8 cellular contexts compared by ENCODE assay signal in genomic region chr19:677601-678380, GRCh38. TPM values are rescaled to one million over a fixed set of nuclear protein-coding genes. Genes with fewer than 3 reads are reported as not detected.
A peak's percentile ranks its signal among the peaks of the same experiment; 100 is the strongest.
DNase-seq lines count a peak whose midpoint lies in the region; ATAC-seq, FAIRE-seq and TF ChIP-seq lines count a peak whose summit lies in the region.

No MANE protein-coding gene starts in this region.

- peak; percentile 35 for DNase-seq in H4 (ENCODE audit: low spot score)
- DNase-seq in GM12878 (ENCODE audit: low read depth, low spot score) = no peak
- no peak for DNase-seq in lung (ENCODE audit: low spot score)
- DNase-seq in ACHN = no peak
- DNase-seq in UCSD-AML1 (lab: John Stamatoyannopoulos, UW; ENCODE audit: unreplicated experiment) = no peak

- H2AFZ ChIP-seq in GM12878 (ENCODE audit: control insufficient read depth, low read depth, low read length) = no peak overlapping the region

- H3K79me2 ChIP-seq in GM12878 (ENCODE audit: control insufficient read depth, insufficient read depth, low read length) = no peaks in the 10 kb centered on the region

- intact Hi-C loops in GM12878 (cut with micrococcal nuclease; ENCODE audit: unreplicated experiment) = no loop called here

- in situ Hi-C loops in GM12878 (cut with MboI) = no loop called here
- in situ Hi-C loops in ACHN (cut with HindIII; ENCODE audit: low pct_ligation_motif_present, low pct_unique_long_range_greater_than_20kb, low sequenced_read_pairs) = no loop called here

- no peak for TF ChIP-seq POLR2A in GM12878 (IDR thresholded peaks at IDR 0.05; ENCODE audit: low read depth, low read length)

- no peaks in the 10 kb centered on the region; the same call in 1 of the 2 replicates for H4K20me1 ChIP-seq in GM12878 (ENCODE audit: control insufficient read depth, insufficient read depth)

- TF ChIP-seq EP300 in GM12878 (IDR thresholded peaks at IDR 0.05; ENCODE audit: borderline replicate concordance in 1 of 2, control insufficient read depth in 1 of 2, low read depth in 2 of 2, low read length in 2 of 2) = no peak

- SMC1A ChIA-PET in GM12878 (lab: Charles Lee; ENCODE audit: uncharacterized antibody, unreplicated experiment) = interaction anchor here (0.6 to 1.4 kb wide), 5 partner anchors 45 to 273 kb away, joined by 3 to 5 read pairs (median 3); no protein-coding TSS in a partner anchor

- H3K27ac ChIP-seq in 22Rv1 = peak overlapping the region; percentile 84
- H3K27ac ChIP-seq in GM12878 (ENCODE audit: control insufficient read depth, insufficient read depth) = no peak overlapping the region
- H3K27ac ChIP-seq in lung (ENCODE audit: low read depth in 1 of 2, low read length in 1 of 2) = peak overlapping the region; percentile 7 to 90

- CTCF ChIA-PET in GM12878 (lab: Yijun Ruan, JAX) = interaction anchor here (0.8 to 1.9 kb wide), 2 partner anchors 56 to 59 kb away, joined by 4 to 10 read pairs; no protein-coding TSS in a partner anchor

- H3K4me2 ChIP-seq in GM12878 (ENCODE audit: control insufficient read depth, insufficient read depth) = peak overlapping the region; percentile 38; the same call in 1 of the 2 replicates

- H3K4me3 ChIP-seq in GM12878 (no peak overlapping the region), lung (peak overlapping the region; percentile 7)

- WGBS in GM12878 (ENCODE audit: insufficient coverage, insufficient replicate concordance, low lambda C conversion rate, missing lambda C conversion rate) = 42% methylated on average over 21 of the region's 21 CpGs
- WGBS in lung, 2 donors = 49 to 64% methylated on average over 21 of the region's 21 CpGs

- RAD21 ChIA-PET in GM12878 (lab: Charles Lee; ENCODE audit: unreplicated experiment) = interaction anchor here (1.3 kb wide), 1 partner anchor 56 kb away, joined by 4 read pairs; no protein-coding TSS in a partner anchor

- POLR2A ChIA-PET in GM12878 (lab: Charles Lee) = interaction anchor here (1.5 kb wide), 1 partner anchor 56 kb away, joined by 4 read pairs; no protein-coding TSS in a partner anchor

- no peak for FAIRE-seq in GM12878 (lab: Jason Lieb, UNC)

- no peak for TF ChIP-seq CTCF in 22Rv1 (IDR thresholded peaks at IDR 0.05)
- no peak for TF ChIP-seq CTCF in GM12878 (IDR thresholded peaks at IDR 0.05 in 2 of 3, conservative IDR thresholded peaks at IDR 0.05 in 1 of 3; ENCODE audit: control insufficient read depth in 2 of 3, extremely low read depth in 1 of 3, insufficient read depth in 1 of 3, low read depth in 3 of 3, low read length in 3 of 3)
- TF ChIP-seq CTCF in lung (IDR thresholded peaks at IDR 0.05; ENCODE audit: control extremely low read depth, extremely low read depth) = no peak

- H3K27me3 ChIP-seq in GM12878 (replicated peaks in 1 of 2; ENCODE audit: control insufficient read depth in 2 of 2, insufficient read depth in 2 of 2, low read length in 1 of 2) (no peaks in the 10 kb centered on the region), lung (ENCODE audit: control insufficient read depth, insufficient read depth) (no peaks in the 10 kb centered on the region)

- no peak for TF ChIP-seq RAD21 in GM12878 (IDR thresholded peaks at IDR 0.05; ENCODE audit: insufficient read depth, low read depth, low read length)

- H3K9me3 ChIP-seq in GM12878 (replicated peaks; ENCODE audit: control insufficient read depth, insufficient read depth, low read length) (no peaks in the 10 kb centered on the region), lung (ENCODE audit: control insufficient read depth in 2 of 2, insufficient read depth in 1 of 2, low read length in 1 of 2) (no peaks in the 10 kb centered on the region)

- ATAC-seq in GM12878 (no peak), lung (ENCODE audit: insufficient read depth, low FRiP score) (no peak), GM19324 (IDR thresholded peaks at IDR 0.05; ENCODE audit: low FRiP score, unreplicated experiment) (no peak), HG03460 (IDR thresholded peaks at IDR 0.05; ENCODE audit: unreplicated experiment) (no peak)

- BruUV-seq in GM12878 (replicated peaks; lab: Mats Ljungman, UMichigan) = TSS peak; percentile 56

- no peak overlapping the region for H3K9ac ChIP-seq in GM12878 (ENCODE audit: control insufficient read depth, insufficient read depth, low read length)

- H3K4me1 ChIP-seq in GM12878 (ENCODE audit: control insufficient read depth, insufficient read depth, low read length) (peaks cover 22% of the 10 kb centered on the region), lung (ENCODE audit: control insufficient read depth in 2 of 2, insufficient read depth in 2 of 2, low read length in 2 of 2) (peaks cover 0 to 17% of the 10 kb centered on the region in 2 donors)

- no peaks in the 10 kb centered on the region for H3K36me3 ChIP-seq in GM12878 (ENCODE audit: control insufficient read depth in 2 of 2, insufficient read depth in 2 of 2, low read length in 1 of 2)
- H3K36me3 ChIP-seq in lung (ENCODE audit: control insufficient read depth in 2 of 2, insufficient read depth in 2 of 2, low read length in 2 of 2) = peaks cover 0 to 2% of the 10 kb centered on the region in 2 donors

RNA-seq across cellular contexts. Expression of gene FSTL3, which starts 1.6 kb away (rescaled TPM):
- 35.6 and 45.6 TPM in 2 replicates for total RNA-seq in H4 (2014; rRNA removed; shearing (Covaris generic))
- 67.2 and 78.8 TPM in 2 replicates for total RNA-seq in GM12878 (2013; cell fraction: nucleolus; rRNA removed)
- 10.2 and 10.3 TPM in 2 replicates for total RNA-seq in GM12878 (2014; rRNA removed)
- 4.3 and 4.5 TPM in 2 replicates for total RNA-seq in GM12878 (2014; rRNA removed; fragmentation: Illumina TruSeq; extraction: Trizol)
- 10.9 and 12.0 TPM in 2 replicates for total RNA-seq in GM12878 (2021)
- polyA plus RNA-seq in GM12878 (2011; ENCODE audit: low read depth) = 9.1 TPM
- polyA plus RNA-seq in GM12878 (2011; rRNA removed) = 8.4 and 13.5 TPM in 2 replicates
- 22.5 and 39.1 TPM in 2 replicates for polyA plus RNA-seq in GM12878 (2011; cell fraction: cytosol; rRNA removed)
- polyA plus RNA-seq in GM12878 (2011; cell fraction: nucleus; rRNA removed) = 115 TPM in 2 replicates
- polyA plus RNA-seq in GM12878 (2012) = 9.7 and 30.0 TPM in 2 replicates
- 2.4 and 2.7 TPM in 2 replicates for polyA plus RNA-seq in GM12878 (2014; fragmentation: Illumina TruSeq; extraction: Trizol)
- under 1 TPM; 0.42 to 0.79 TPM for polyA plus RNA-seq in GM12878 (2014; fragmentation: Nextera tagmentation; extraction: Ambion mirVana)
- polyA plus RNA-seq in GM12878 (2014; rRNA removed) = 10.5 and 12.5 TPM in 2 replicates
- polyA plus RNA-seq in GM12878 (2016; fragmentation: Nextera tagmentation; extraction: Ambion mirVana) = 1 to 10 TPM; 2.4 TPM
- 7.3 and 13.2 TPM in 2 replicates for polyA minus RNA-seq in GM12878 (2011; rRNA and poly(A)+ RNA removed)
- 11.7 and 12.8 TPM in 2 replicates for polyA minus RNA-seq in GM12878 (2011; cell fraction: cytosol; rRNA and poly(A)+ RNA removed)
- polyA minus RNA-seq in GM12878 (2011; cell fraction: nucleus; rRNA and poly(A)+ RNA removed) = 5.9 and 12.5 TPM in 2 replicates
- 100 to 1,000 TPM in 1 of 2 donors, 10 to 100 TPM in 1; 15.1 to 120 TPM for total RNA-seq in lung
- polyA plus RNA-seq in lung = 100 to 1,000 TPM; 109 to 172 TPM

RNA-seq across cellular contexts. Expression of gene RNF126, which starts 14.8 kb away (rescaled TPM):
- total RNA-seq in H4 (2014; rRNA removed; shearing (Covaris generic)) = 23.8 and 27.4 TPM in 2 replicates
- total RNA-seq in GM12878 (2013; cell fraction: nucleolus; rRNA removed) = 45.4 and 54.1 TPM in 2 replicates
- 81.3 and 100 TPM in 2 replicates for total RNA-seq in GM12878 (2014; rRNA removed)
- 13.5 and 19.2 TPM in 2 replicates for total RNA-seq in GM12878 (2014; rRNA removed; fragmentation: Illumina TruSeq; extraction: Trizol)
- total RNA-seq in GM12878 (2021) = 78.3 and 90.2 TPM in 2 replicates
- polyA plus RNA-seq in GM12878 (2011; ENCODE audit: low read depth) = 7.8 TPM
- polyA plus RNA-seq in GM12878 (2011; rRNA removed) = 4.5 and 8.9 TPM in 2 replicates
- polyA plus RNA-seq in GM12878 (2011; cell fraction: cytosol; rRNA removed) = 22.0 and 33.7 TPM in 2 replicates
- 59.1 and 84.4 TPM in 2 replicates for polyA plus RNA-seq in GM12878 (2011; cell fraction: nucleus; rRNA removed)
- 46.6 and 57.2 TPM in 2 replicates for polyA plus RNA-seq in GM12878 (2012)
- 0.90 and 5.2 TPM in 2 replicates for polyA plus RNA-seq in GM12878 (2014; fragmentation: Illumina TruSeq; extraction: Trizol)
- under 1 TPM; 0.45 to 0.73 TPM for polyA plus RNA-seq in GM12878 (2014; fragmentation: Nextera tagmentation; extraction: Ambion mirVana)
- polyA plus RNA-seq in GM12878 (2014; rRNA removed) = 84.2 and 98.4 TPM in 2 replicates
- polyA plus RNA-seq in GM12878 (2016; fragmentation: Nextera tagmentation; extraction: Ambion mirVana) = 10 to 100 TPM; 81.9 to 85.7 TPM
- 6.1 and 15.7 TPM in 2 replicates for polyA minus RNA-seq in GM12878 (2011; rRNA and poly(A)+ RNA removed)
- 15.3 and 15.5 TPM in 2 replicates for polyA minus RNA-seq in GM12878 (2011; cell fraction: cytosol; rRNA and poly(A)+ RNA removed)
- polyA minus RNA-seq in GM12878 (2011; cell fraction: nucleus; rRNA and poly(A)+ RNA removed) = 20.7 and 35.5 TPM in 2 replicates
- total RNA-seq in lung = 10 to 100 TPM; 18.1 to 46.2 TPM
- polyA plus RNA-seq in lung = 10 to 100 TPM; 32.2 to 41.9 TPM

RNA-seq across cellular contexts. Expression of gene PRSS57, which starts 17.5 kb away (rescaled TPM):
- not detected in 2 replicates for total RNA-seq in H4 (2014; rRNA removed; shearing (Covaris generic))
- total RNA-seq in GM12878 (2013; cell fraction: nucleolus; rRNA removed) = not detected in 2 replicates
- not detected in 2 replicates for total RNA-seq in GM12878 (2014; rRNA removed)
- total RNA-seq in GM12878 (2014; rRNA removed; fragmentation: Illumina TruSeq; extraction: Trizol) = not detected in 2 replicates
- total RNA-seq in GM12878 (2021) = not detected in 2 replicates
- polyA plus RNA-seq in GM12878 (2011; ENCODE audit: low read depth) = not detected
- polyA plus RNA-seq in GM12878 (2011; rRNA removed) = not detected in 2 replicates
- 0.04 TPM in 1 of 2 replicates, not detected in the other for polyA plus RNA-seq in GM12878 (2011; cell fraction: cytosol; rRNA removed)
- polyA plus RNA-seq in GM12878 (2011; cell fraction: nucleus; rRNA removed) = not detected in 2 replicates
- polyA plus RNA-seq in GM12878 (2012) = not detected in 2 replicates
- polyA plus RNA-seq in GM12878 (2014; fragmentation: Illumina TruSeq; extraction: Trizol) = not detected in 2 replicates
- polyA plus RNA-seq in GM12878 (2014; fragmentation: Nextera tagmentation; extraction: Ambion mirVana) = not detected
- polyA plus RNA-seq in GM12878 (2014; rRNA removed) = not detected in 2 replicates
- polyA plus RNA-seq in GM12878 (2016; fragmentation: Nextera tagmentation; extraction: Ambion mirVana) = not detected
- polyA minus RNA-seq in GM12878 (2011; rRNA and poly(A)+ RNA removed) = not detected in 2 replicates
- polyA minus RNA-seq in GM12878 (2011; cell fraction: cytosol; rRNA and poly(A)+ RNA removed) = not detected in 2 replicates
- polyA minus RNA-seq in GM12878 (2011; cell fraction: nucleus; rRNA and poly(A)+ RNA removed) = not detected in 2 replicates
- 1 to 10 TPM in 1 of 2 donors, not detected in 1; 2.0 TPM for total RNA-seq in lung
- polyA plus RNA-seq in lung = under 1 TPM; 0.10 to 0.60 TPM

RNA-seq across cellular contexts. Expression of gene PALM, which starts 30.9 kb away (rescaled TPM):
- total RNA-seq in H4 (2014; rRNA removed; shearing (Covaris generic)) = 3.7 and 5.8 TPM in 2 replicates
- 1.4 and 6.2 TPM in 2 replicates for total RNA-seq in GM12878 (2013; cell fraction: nucleolus; rRNA removed)
- total RNA-seq in GM12878 (2014; rRNA removed) (0.38 and 0.62 TPM in 2 replicates), GM12878 (2014; rRNA removed; fragmentation: Illumina TruSeq; extraction: Trizol) (0.14 and 0.18 TPM in 2 replicates), GM12878 (2021) (0.37 and 0.95 TPM in 2 replicates), lung (10 to 100 TPM; 33.5 to 45.7 TPM)
- polyA plus RNA-seq in GM12878 (2011; ENCODE audit: low read depth) = 0.72 TPM
- polyA plus RNA-seq in GM12878 (2011; rRNA removed) (0.24 and 0.60 TPM in 2 replicates), GM12878 (2014; fragmentation: Illumina TruSeq; extraction: Trizol) (0.13 TPM in 1 of 2 replicates, not detected in the other), GM12878 (2014; fragmentation: Nextera tagmentation; extraction: Ambion mirVana) (not detected), GM12878 (2014; rRNA removed) (0.16 and 0.28 TPM in 2 replicates), GM12878 (2016; fragmentation: Nextera tagmentation; extraction: Ambion mirVana) (under 1 TPM; 0.09 to 0.16 TPM), lung (10 to 100 TPM; 16.2 to 22.7 TPM)
- polyA plus RNA-seq in GM12878 (2011; cell fraction: cytosol; rRNA removed) = 0.88 and 1.2 TPM in 2 replicates
- polyA plus RNA-seq in GM12878 (2011; cell fraction: nucleus; rRNA removed) = 2.0 and 2.4 TPM in 2 replicates
- polyA plus RNA-seq in GM12878 (2012) = 0.53 and 0.58 TPM in 2 replicates
- 0.44 and 0.52 TPM in 2 replicates for polyA minus RNA-seq in GM12878 (2011; rRNA and poly(A)+ RNA removed)
- polyA minus RNA-seq in GM12878 (2011; cell fraction: cytosol; rRNA and poly(A)+ RNA removed) = 0.67 and 1.0 TPM in 2 replicates
- 0.60 and 0.67 TPM in 2 replicates for polyA minus RNA-seq in GM12878 (2011; cell fraction: nucleus; rRNA and poly(A)+ RNA removed)

RNA-seq across cellular contexts. Expression of gene FGF22, which starts 38.1 kb away (rescaled TPM):
- not detected in 2 replicates for total RNA-seq in H4 (2014; rRNA removed; shearing (Covaris generic))
- total RNA-seq in GM12878 (2013; cell fraction: nucleolus; rRNA removed) = not detected in 2 replicates
- total RNA-seq in GM12878 (2014; rRNA removed) = not detected in 2 replicates
- total RNA-seq in GM12878 (2014; rRNA removed; fragmentation: Illumina TruSeq; extraction: Trizol) = not detected in 2 replicates
- total RNA-seq in GM12878 (2021) = not detected in 2 replicates
- not detected for polyA plus RNA-seq in GM12878 (2011; ENCODE audit: low read depth)
- not detected in 2 replicates for polyA plus RNA-seq in GM12878 (2011; rRNA removed)
- polyA plus RNA-seq in GM12878 (2011; cell fraction: cytosol; rRNA removed) = 0.03 TPM in 1 of 2 replicates, not detected in the other
- not detected in 2 replicates for polyA plus RNA-seq in GM12878 (2011; cell fraction: nucleus; rRNA removed)
- 0.24 TPM in 1 of 2 replicates, not detected in the other for polyA plus RNA-seq in GM12878 (2012)
- polyA plus RNA-seq in GM12878 (2014; fragmentation: Illumina TruSeq; extraction: Trizol) = not detected in 2 replicates
- polyA plus RNA-seq in GM12878 (2014; fragmentation: Nextera tagmentation; extraction: Ambion mirVana) = not detected
- polyA plus RNA-seq in GM12878 (2014; rRNA removed) = 0.05 and 0.13 TPM in 2 replicates
- polyA plus RNA-seq in GM12878 (2016; fragmentation: Nextera tagmentation; extraction: Ambion mirVana) = not detected
- polyA minus RNA-seq in GM12878 (2011; rRNA and poly(A)+ RNA removed) = not detected in 2 replicates
- polyA minus RNA-seq in GM12878 (2011; cell fraction: cytosol; rRNA and poly(A)+ RNA removed) = not detected in 2 replicates
- polyA minus RNA-seq in GM12878 (2011; cell fraction: nucleus; rRNA and poly(A)+ RNA removed) = not detected in 2 replicates
- under 1 TPM; 0.23 to 0.46 TPM for total RNA-seq in lung
- under 1 TPM; 0.10 to 0.85 TPM for polyA plus RNA-seq in lung
